ENCODE assay signal across 1 cellular context in genomic region chr4:2340272-2341061, GRCh38.
TF ChIP-seq lines count a peak whose summit lies in the region.

No MANE protein-coding gene starts in this region.

TF ChIP-seq in H1, 55 proteins besides CTCF, POLR2A, EP300 and RAD21:
- no peak for TF ChIP-seq SP2 (IDR thresholded peaks at IDR 0.05; ENCODE audit: low read length)
- no peak for TF ChIP-seq GTF2F1 (IDR thresholded peaks at IDR 0.05; ENCODE audit: borderline replicate concordance, low read depth, low read length)
- TF ChIP-seq ASH2L (IDR thresholded peaks at IDR 0.05; ENCODE audit: low read length), result no peak
- no peak for TF ChIP-seq FOSL1 (IDR thresholded peaks at IDR 0.05; ENCODE audit: insufficient read depth, low read depth, low read length)
- no peak for TF ChIP-seq CHD1 (IDR thresholded peaks at IDR 0.05; ENCODE audit: low read depth, low read length)
- no peak for TF ChIP-seq YY1 (IDR thresholded peaks at IDR 0.05; ENCODE audit: low read depth, low read length)
- no peak for TF ChIP-seq JUND (IDR thresholded peaks at IDR 0.05; ENCODE audit: low read length)
- TF ChIP-seq EGR1 (IDR thresholded peaks at IDR 0.05; ENCODE audit: borderline replicate concordance, low read depth, low read length), result no peak
- TF ChIP-seq CHD2 (IDR thresholded peaks at IDR 0.05; ENCODE audit: low read length), result no peak
TF ChIP-seq in H1: peak in this region for 0.
